Comparison of ENCODE assay signal across 18 cellular contexts in genomic region chr18:44392933-44393332, GRCh38.
DNase-seq lines count a peak whose midpoint lies in the region; ATAC-seq and TF ChIP-seq lines count a peak whose summit lies in the region.
"Had no signal": no experiment of that assay in that cellular context is flagged by ENCODE, and none has a peak within 500 bp of the region (broad histone marks: within the 10 kb centered on the region; RNA-seq: fewer than 3 reads in every experiment).

No MANE protein-coding gene starts in this region.

- H2AK5ac ChIP-seq in neuronal stem cell (ENCODE audit: low read depth, low read length), result no peak overlapping the region

- no peaks in the 10 kb centered on the region for H3K36me3 ChIP-seq in neuronal stem cell (replicated peaks in 1 of 2; ENCODE audit: control insufficient read depth in 2 of 2, insufficient read depth in 2 of 2, low read length in 2 of 2)
- H3K36me3 ChIP-seq in tibial nerve, result no peaks in the 10 kb centered on the region

- H3K27ac Mint-ChIP-seq in WTC11, result no peak overlapping the region
- no peak overlapping the region for H3K27ac Mint-ChIP-seq in T-cell
- H3K27ac Mint-ChIP-seq: CD14-positive monocyte had no signal

- H3K4me1 Mint-ChIP-seq in WTC11 (peaks cover 11% of the 10 kb centered on the region), T-cell (no peaks in the 10 kb centered on the region)

- no peak overlapping the region for H4K8ac ChIP-seq in neuronal stem cell (ENCODE audit: low read depth, low read length)

- H3K4me1 ChIP-seq in neuronal stem cell (ENCODE audit: control insufficient read depth in 2 of 2, insufficient read depth in 1 of 2, low read depth in 1 of 2, low read length in 2 of 2), result peaks cover 0 to 1% of the 10 kb centered on the region in 2 donors
- H3K4me1 ChIP-seq in tibial nerve, result peaks cover 0 to 2% (median 0%) of the 10 kb centered on the region in 4 donors

- H2BK12ac ChIP-seq in neuronal stem cell (ENCODE audit: low read length), result no peak overlapping the region

- H3K4me3 Mint-ChIP-seq in WTC11 (no peak overlapping the region), T-cell (no peak overlapping the region)
- H3K4me3 Mint-ChIP-seq: CD14-positive monocyte had no signal

- H2BK5ac ChIP-seq in neuronal stem cell (ENCODE audit: low read length), result no peak overlapping the region

- H3K4me3 ChIP-seq in neuronal stem cell (ENCODE audit: low read length in 2 of 2) (no peak overlapping the region), tibial nerve (no peak overlapping the region)
- H3K4me3 ChIP-seq: K562 had no signal

- no peak overlapping the region for H3K23ac ChIP-seq in neuronal stem cell (ENCODE audit: low read depth, low read length, poor library complexity)

- H3K9me3 ChIP-seq in neuronal stem cell (replicated peaks in 1 of 2; ENCODE audit: control insufficient read depth in 2 of 2, insufficient read depth in 1 of 2, low read depth in 1 of 2, low read length in 2 of 2) (no peaks in the 10 kb centered on the region), tibial nerve (no peaks in the 10 kb centered on the region)

- H2BK15ac ChIP-seq in neuronal stem cell (ENCODE audit: low read length), result no peak overlapping the region

- DNase-seq in ELF-1 (ENCODE audit: low read depth, low spot score), result peak; percentile 32
- DNase-seq in WTC11 (ENCODE audit: low spot score), result no peak
- peak; percentile 10 for DNase-seq in iPS-NIHi11 (ENCODE audit: low spot score)
- DNase-seq in neuronal stem cell (ENCODE audit: low spot score), result peak; percentile 17
- no peak for DNase-seq in pons (ENCODE audit: low spot score)
- DNase-seq in T-cell, result no peak
- no peak for DNase-seq in tibial nerve (ENCODE audit: low spot score in 2 of 2)
- DNase-seq in RPMI8226, result no peak
- DNase-seq: 8988T; DND-41; NCI-H187; NCI-H2107; NCI-H510A; NCI-H748 treated with DMSO at 0.1 percent for 48 hours; NK-92 treated with Interleukin-12 subunit alpha and Interleukin-12 subunit beta, amount 100 ng/mL, for 24 hours had no signal

- H2BK120ac ChIP-seq in neuronal stem cell (ENCODE audit: low read depth, low read length), result no peak overlapping the region

- peak; percentile 75 for ATAC-seq in WTC11
- ATAC-seq in T-cell (replicated peaks in 1 of 4), result no peak
- ATAC-seq: HCT116, K562 had no signal

- no peaks in the 10 kb centered on the region for H3K79me1 ChIP-seq in neuronal stem cell (ENCODE audit: low read depth, low read length)

- H3K9ac ChIP-seq in neuronal stem cell (ENCODE audit: low read depth, low read length, poor library complexity), result no peak overlapping the region

- no peak overlapping the region for H4K91ac ChIP-seq in neuronal stem cell (ENCODE audit: low read depth, low read length, poor library complexity)

- TF ChIP-seq POLR2A in tibial nerve (IDR thresholded peaks at IDR 0.05), result no peak

- TF ChIP-seq EP300 in tibial nerve (IDR thresholded peaks at IDR 0.05), result no peak

- peak overlapping the region; percentile 72 for H3K27ac ChIP-seq in neuronal stem cell (replicated peaks; ENCODE audit: low read length)
- H3K27ac ChIP-seq in tibial nerve, result no peak overlapping the region

- no peak overlapping the region for H3K14ac ChIP-seq in neuronal stem cell (ENCODE audit: low read length)

- POLR2A ChIA-PET in WTC11 (lab: Charles Lee), result no interaction called here
- POLR2A ChIA-PET in T-cell (lab: Charles Lee), result no interaction called here

- no peak overlapping the region for H3K18ac ChIP-seq in neuronal stem cell (ENCODE audit: low read length)

- H3K27me3 Mint-ChIP-seq in WTC11 (ENCODE audit: low read depth) (no peaks in the 10 kb centered on the region), T-cell (no peaks in the 10 kb centered on the region)

- no peak overlapping the region for H3K4ac ChIP-seq in neuronal stem cell (ENCODE audit: low read length)

- no peaks in the 10 kb centered on the region for H3K9me3 Mint-ChIP-seq in WTC11
- peaks cover 0 to 4% (median 3%) of the 10 kb centered on the region in 3 donors for H3K9me3 Mint-ChIP-seq in T-cell

- H2AFZ ChIP-seq in neuronal stem cell (ENCODE audit: low read length), result no peak overlapping the region

- H3K36me3 Mint-ChIP-seq in WTC11, result no peaks in the 10 kb centered on the region
- no peaks in the 10 kb centered on the region for H3K36me3 Mint-ChIP-seq in T-cell
- H3K36me3 Mint-ChIP-seq: CD14-positive monocyte had no signal

- H3K4me2 ChIP-seq in neuronal stem cell (ENCODE audit: insufficient read depth, low read length, poor library complexity, severe bottlenecking), result no peak overlapping the region

- TF ChIP-seq CTCF in WTC11 (IDR thresholded peaks at IDR 0.05) (no peak), tibial nerve (IDR thresholded peaks at IDR 0.05) (no peak)

- CTCF ChIA-PET in WTC11 (lab: Charles Lee), result no interaction called here
- CTCF ChIA-PET in T-cell (lab: Charles Lee), result no interaction called here

- H3K27me3 ChIP-seq in neuronal stem cell (ENCODE audit: control insufficient read depth in 3 of 3, insufficient read depth in 3 of 3, low read depth in 1 of 3, low read length in 3 of 3), result no peaks in the 10 kb centered on the region
- H3K27me3 ChIP-seq in tibial nerve, result no peaks in the 10 kb centered on the region

TF ChIP-seq in WTC11, 78 proteins besides CTCF, POLR2A, EP300 and RAD21:
- no peak for TF ChIP-seq NFYB (CRISPR knock-in tag; conservative IDR thresholded peaks at IDR 0.05; ENCODE audit: low read depth)
- TF ChIP-seq, protein P1, sequence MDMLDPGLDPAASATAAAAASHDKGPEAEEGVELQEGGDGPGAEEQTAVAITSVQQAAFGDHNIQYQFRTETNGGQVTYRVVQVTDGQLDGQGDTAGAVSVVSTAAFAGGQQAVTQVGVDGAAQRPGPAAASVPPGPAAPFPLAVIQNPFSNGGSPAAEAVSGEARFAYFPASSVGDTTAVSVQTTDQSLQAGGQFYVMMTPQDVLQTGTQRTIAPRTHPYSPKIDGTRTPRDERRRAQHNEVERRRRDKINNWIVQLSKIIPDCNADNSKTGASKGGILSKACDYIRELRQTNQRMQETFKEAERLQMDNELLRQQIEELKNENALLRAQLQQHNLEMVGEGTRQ (CRISPR knock-in tag; IDR thresholded peaks at IDR 0.05), result no peak
- TF ChIP-seq TCF7 (CRISPR knock-in tag; IDR thresholded peaks at IDR 0.05; ENCODE audit: low read depth), result no peak

Comparison
In these comparisons a context has a peak if more than half of its experiments do, and no peak if none do; other contexts are left out.
1. DNase-seq: peak in ELF-1 (single experiment), iPS-NIHi11 (single experiment) and neuronal stem cell (single experiment); none in WTC11 (single experiment), pons (single experiment), T-cell (0 of 34), tibial nerve (0 of 2) and RPMI8226 (single experiment).